14 cellular contexts compared by ENCODE assay signal in the genomic region with DNA sequence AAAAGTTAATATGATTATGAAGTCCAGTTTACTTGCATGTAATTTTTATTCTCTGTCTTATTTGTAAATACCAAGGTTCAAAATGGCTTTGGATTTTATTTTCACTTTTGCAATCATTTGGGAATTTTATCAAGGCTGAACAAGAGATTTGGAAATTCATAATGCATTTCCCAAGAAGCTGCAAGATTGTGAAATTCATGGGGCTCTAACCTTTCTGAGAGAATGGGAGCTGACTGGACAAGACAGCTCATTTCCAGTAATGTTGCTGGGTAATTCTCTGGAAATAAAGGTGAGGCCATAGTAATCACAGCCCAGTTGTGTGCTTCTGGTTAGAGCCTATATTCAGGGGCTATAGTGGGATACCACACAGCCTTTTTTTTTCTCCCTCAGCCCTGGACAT. TPM values are rescaled to one million over a fixed set of nuclear protein-coding genes. Genes with fewer than 3 reads are reported as not detected.
DNase-seq lines count a peak whose midpoint lies in the region; ATAC-seq, FAIRE-seq and TF ChIP-seq lines count a peak whose summit lies in the region.
"Had no signal": no experiment of that assay in that cellular context is flagged by ENCODE, and none has a peak within 500 bp of the region (broad histone marks: within the 10 kb centered on the region; RNA-seq: fewer than 3 reads in every experiment).

No MANE protein-coding gene starts in this region.

- TF ChIP-seq CTCF in cardiac fibroblast (IDR thresholded peaks at IDR 0.05; ENCODE audit: low read depth, low read length) (no peak), keratinocyte (optimal IDR thresholded peaks at IDR 0.05 in 1 of 3, IDR thresholded peaks at IDR 0.05 in 1 of 3, conservative IDR thresholded peaks at IDR 0.05 in 1 of 3; ENCODE audit: extremely low read depth in 1 of 3, insufficient read depth in 2 of 3, low read length in 3 of 3) (no peak), spleen (IDR thresholded peaks at IDR 0.05 in 8 of 11, conservative IDR thresholded peaks at IDR 0.05 in 3 of 11) (no peak)

- H3K27me3 ChIP-seq in GM23248 (replicated peaks; ENCODE audit: insufficient read depth) (no peaks in the 10 kb centered on the region), keratinocyte (ENCODE audit: control insufficient read depth, extremely low read depth, insufficient read depth, low read length) (no peaks in the 10 kb centered on the region), spleen (replicated peaks in 1 of 7) (no peaks in the 10 kb centered on the region)

- no peak for ATAC-seq in HG02885 (IDR thresholded peaks at IDR 0.05; ENCODE audit: poor library complexity, unreplicated experiment)
- ATAC-seq: activated naive CD4-positive, alpha-beta T cell treated with anti-CD3 and anti-CD28 coated beads, Interleukin-2, amount 50 U/mL, for 72 hours; CD8-positive, alpha-beta T cell had no signal

- no peak overlapping the region for H3K4me3 ChIP-seq in GM23248
- no peak overlapping the region for H3K4me3 ChIP-seq in cardiac fibroblast (replicated peaks in 1 of 2; ENCODE audit: low read depth in 2 of 2, low read length in 2 of 2)
- H3K4me3 ChIP-seq in keratinocyte (ENCODE audit: control insufficient read depth in 2 of 3, extremely low read depth in 1 of 3, insufficient read depth in 2 of 3, low read depth in 1 of 3, low read length in 3 of 3), result no peak overlapping the region
- no peak overlapping the region for H3K4me3 ChIP-seq in spleen
- H3K4me3 ChIP-seq: HAP-1 had no signal

- H3K9ac ChIP-seq in GM23248 (peak overlapping the region; percentile 13; the same call in 1 of the 2 replicates), keratinocyte (ENCODE audit: control insufficient read depth, extremely low read depth, insufficient read depth, low read length) (no peak overlapping the region)

- H3K36me3 ChIP-seq in GM23248 (ENCODE audit: low read depth) (no peaks in the 10 kb centered on the region), keratinocyte (ENCODE audit: control insufficient read depth in 2 of 2, extremely low read depth in 1 of 2, insufficient read depth in 2 of 2, low read length in 2 of 2) (no peaks in the 10 kb centered on the region), spleen (no peaks in the 10 kb centered on the region)
- H3K36me3 ChIP-seq: HAP-1 had no signal

- H3K79me2 ChIP-seq in GM23248 (ENCODE audit: insufficient read depth), result no peaks in the 10 kb centered on the region
- no peaks in the 10 kb centered on the region for H3K79me2 ChIP-seq in keratinocyte (ENCODE audit: control insufficient read depth, insufficient read depth, low read length)

- FAIRE-seq in keratinocyte (lab: Jason Lieb, UNC), result peak; percentile 52

- no peaks in the 10 kb centered on the region for H3K9me1 ChIP-seq in keratinocyte (ENCODE audit: control insufficient read depth, extremely low read depth, insufficient read depth, low read length)

- DNase-seq in GM23248 (peak; percentile 89), cardiac fibroblast (ENCODE audit: low read depth in 2 of 2) (peak; percentile 90 to 92), keratinocyte (ENCODE audit: low read depth, low spot score) (no peak), spleen (no peak), substantia nigra (lab: John Stamatoyannopoulos, UW) (no peak), NCI-H1694 (lab: John Stamatoyannopoulos, UW) (no peak), NCI-H1092 treated with DMSO at 0.1 percent for 48 hours (lab: John Stamatoyannopoulos, UW) (no peak)
- DNase-seq: CD8-positive, alpha-beta T cell; islet precursor cell; MM.1S; stimulated activated naive CD4-positive, alpha-beta T cell treated with Interleukin-2 at 50 U/mL for 16 hours had no signal

- peak overlapping the region; percentile 40; the same call in 1 of the 2 replicates for H2AFZ ChIP-seq in GM23248
- H2AFZ ChIP-seq in keratinocyte (ENCODE audit: control insufficient read depth, low read length), result no peak overlapping the region

- no peaks in the 10 kb centered on the region for H3K9me2 ChIP-seq in GM23248 (ENCODE audit: insufficient read depth)

- intact Hi-C loops in spleen (cut with DNase I; ENCODE audit: low total_unique reads), result no loop called here

- H3K4me2 ChIP-seq in GM23248 (ENCODE audit: unreplicated experiment) (peak overlapping the region; percentile 19), keratinocyte (ENCODE audit: control insufficient read depth, extremely low read depth, insufficient read depth, low read depth, low read length) (no peak overlapping the region)

- H4K20me1 ChIP-seq in GM23248 (ENCODE audit: insufficient read depth) (no peaks in the 10 kb centered on the region), keratinocyte (ENCODE audit: control insufficient read depth, extremely low read depth, insufficient read depth, low read length) (no peaks in the 10 kb centered on the region)

- peaks cover 38% of the 10 kb centered on the region for H3F3A ChIP-seq in GM23248 (ENCODE audit: insufficient read depth)

- no peak for TF ChIP-seq POLR2A in spleen (IDR thresholded peaks at IDR 0.05)

- peak overlapping the region; percentile 80 for H3K27ac ChIP-seq in GM23248
- no peak overlapping the region for H3K27ac ChIP-seq in keratinocyte (ENCODE audit: control insufficient read depth, insufficient read depth, low read length)
- peak overlapping the region in 7 of 8 donors; percentile 46 to 79 (median 62) for H3K27ac ChIP-seq in spleen
- H3K27ac ChIP-seq in substantia nigra (ENCODE audit: low read depth, low read length, poor library complexity, severe bottlenecking), result no peak overlapping the region

- dilution Hi-C loops in keratinocyte (cut with MboI; ENCODE audit: extremely low pct_ligation_motif_present, low sequenced_read_pairs), result no loop called here

- peaks cover 36% of the 10 kb centered on the region for H3K4me1 ChIP-seq in GM23248 (ENCODE audit: insufficient read depth)
- peaks cover 13% of the 10 kb centered on the region for H3K4me1 ChIP-seq in keratinocyte (ENCODE audit: control insufficient read depth, extremely low read depth, insufficient read depth, low read length)
- H3K4me1 ChIP-seq in spleen, result peaks cover 0 to 18% (median 5%) of the 10 kb centered on the region in 6 donors
- H3K4me1 ChIP-seq: HAP-1 had no signal

- in situ Hi-C loops in GM23248 (cut with MboI), result no loop called here

- H3K9me3 ChIP-seq in GM23248 (ENCODE audit: low read depth) (no peaks in the 10 kb centered on the region), keratinocyte (ENCODE audit: control insufficient read depth, low read depth, low read length) (no peaks in the 10 kb centered on the region), spleen (no peaks in the 10 kb centered on the region)
- H3K9me3 ChIP-seq: HAP-1 had no signal

RNA-seq across cellular contexts. Expression of a gene that starts 21.5 kb away (rescaled TPM):
- 121 and 124 TPM in 2 replicates for total RNA-seq in GM23248 (2014; rRNA removed; shearing (Covaris generic))
- polyA plus RNA-seq in GM23248 (2016; fragmentation: Nextera tagmentation; extraction: Ambion mirVana) (120 and 148 TPM in 2 replicates), keratinocyte (18.4 to 29.3 TPM (median 22.8 TPM) in 3 replicates), spleen (10 to 100 TPM; 33.0 to 59.4 (median 46.5) TPM)
- polyA plus RNA-seq in keratinocyte (2011; ENCODE audit: low read depth), result 29.0 TPM
- polyA plus RNA-seq in keratinocyte (2011; cell fraction: cytosol; rRNA removed), result 9.9 and 14.9 TPM in 2 replicates
- 56.3 and 69.3 TPM in 2 replicates for polyA plus RNA-seq in keratinocyte (2011; cell fraction: nucleus; rRNA removed)
- polyA plus RNA-seq in keratinocyte (2012; ENCODE audit: low replicate concordance), result 21.3 and 25.4 TPM in 2 replicates
- polyA minus RNA-seq in keratinocyte, result 5.5 to 50.9 TPM (median 24.0 TPM) in 3 replicates
- polyA minus RNA-seq in keratinocyte (2011; cell fraction: cytosol; rRNA and poly(A)+ RNA removed), result 16.3 TPM
- 45.1 and 82.4 TPM in 2 replicates for polyA minus RNA-seq in keratinocyte (2011; cell fraction: nucleus; rRNA and poly(A)+ RNA removed)
- 100 to 1,000 TPM; 150 to 292 (median 192) TPM for total RNA-seq in spleen

Comparison
In these comparisons a context has a peak if more than half of its experiments do, and no peak if none do; other contexts are left out.
1. DNase-seq: peak in GM23248 (single experiment) and cardiac fibroblast (2 of 2); none in keratinocyte (single experiment), spleen (single experiment), substantia nigra (0 of 49), NCI-H1694 (single experiment) and NCI-H1092 treated with DMSO at 0.1 percent for 48 hours (single experiment).
2. H3K27ac ChIP-seq: peak in GM23248 (single experiment) and spleen (7 of 8); none in keratinocyte (single experiment) and substantia nigra (single experiment).